In genomic region chr1:40373323-40374283, GRCh38 we compare ENCODE assay signal across 8 cellular contexts. TPM values are rescaled to one million over a fixed set of nuclear protein-coding genes. Genes with fewer than 3 reads are reported as not detected.
DNase-seq lines count a peak whose midpoint lies in the region; ATAC-seq and TF ChIP-seq lines count a peak whose summit lies in the region.

SMAP2 (plus strand) TSS chr1:40373727; CDS start chr1:40374121, 394 bp downstream.

- CTCF ChIA-PET in activated CD4-positive, alpha-beta T cell treated with anti-CD3 and anti-CD28 coated beads for 36 hours (lab: Charles Lee) = interaction anchor here (0.5 to 2.7 kb wide), 16 partner anchors 9 to 228 kb away, joined by 3 to 19 read pairs (median 3); no protein-coding TSS in a partner anchor

- H3K27ac Mint-ChIP-seq in activated CD4-positive, alpha-beta T cell treated with anti-CD3 and anti-CD28 coated beads for 36 hours = peak within 1 kb of the TSS; percentile 99
- H3K27ac Mint-ChIP-seq in chondrocyte (ENCODE audit: unreplicated experiment) = peak within 1 kb of the TSS; percentile 97

- DNase-seq in AML-193 (lab: John Stamatoyannopoulos, UW) = peak; percentile 78 to 85
- DNase-seq in GM19238 (ENCODE audit: insufficient read length, low spot score) = peak; percentile 96
- DNase-seq in NCI-H524 (lab: John Stamatoyannopoulos, UW) = peak; percentile 86 to 91
- DNase-seq in activated CD4-positive, alpha-beta T cell treated with anti-CD3 and anti-CD28 coated beads for 36 hours = peak; percentile 98
- DNase-seq in chondrocyte (ENCODE audit: low spot score) = peak; percentile 97
- DNase-seq in kidney epithelial cell (ENCODE audit: low read depth) = peak; percentile 60
- peak; percentile 91 to 96 for DNase-seq in stimulated activated CD4-positive, alpha-beta T cell treated with anti-CD3 and anti-CD28 coated beads, Interleukin-15, amount 100 ng/mL, for 48 hours (ENCODE audit: low read depth in 2 of 2)

- no peaks in the 10 kb centered on the region for H3K27me3 Mint-ChIP-seq in activated CD4-positive, alpha-beta T cell treated with anti-CD3 and anti-CD28 coated beads for 36 hours
- H3K27me3 Mint-ChIP-seq in chondrocyte (ENCODE audit: low read depth) = no peaks in the 10 kb centered on the region

- no peaks in the 10 kb centered on the region for H3K27me3 ChIP-seq in kidney epithelial cell (ENCODE audit: control insufficient read depth, insufficient read depth, low read length)

- TF ChIP-seq CTCF in chondrocyte (IDR thresholded peaks at IDR 0.05) (no peak), kidney epithelial cell (IDR thresholded peaks at IDR 0.05; ENCODE audit: insufficient read depth, low read length, poor library complexity, severe bottlenecking) (no peak)

- H3K36me3 ChIP-seq in kidney epithelial cell (ENCODE audit: control insufficient read depth, insufficient read depth, low read length) = no peaks in the 10 kb centered on the region

- intact Hi-C loops in activated CD4-positive, alpha-beta T cell treated with anti-CD3 and anti-CD28 coated beads for 36 hours (cut with DNase I, micrococcal nuclease) = loop anchor here (5.0 kb wide), 3 partner anchors 34 to 331 kb away; partner anchors contain the start of genes CAP1 (in 1 of the 2) and ZMPSTE24 (in 1 of the 2)

- peak; percentile 88 for ATAC-seq in HG03439 (IDR thresholded peaks at IDR 0.05; ENCODE audit: unreplicated experiment)
- peak; percentile 85 for ATAC-seq in activated CD4-positive, alpha-beta T cell treated with anti-CD3 and anti-CD28 coated beads for 36 hours

- H3K4me1 Mint-ChIP-seq in activated CD4-positive, alpha-beta T cell treated with anti-CD3 and anti-CD28 coated beads for 36 hours = peaks cover 44% of the 10 kb centered on the region
- H3K4me1 Mint-ChIP-seq in chondrocyte (ENCODE audit: low read depth) = peaks cover 22% of the 10 kb centered on the region

- peak within 1 kb of the TSS; percentile 90 for H3K4me3 ChIP-seq in kidney epithelial cell (ENCODE audit: low read depth, low read length)

- no peaks in the 10 kb centered on the region for H3K9me3 Mint-ChIP-seq in activated CD4-positive, alpha-beta T cell treated with anti-CD3 and anti-CD28 coated beads for 36 hours (ENCODE audit: low read depth)
- H3K9me3 Mint-ChIP-seq in chondrocyte (ENCODE audit: low read depth) = no peaks in the 10 kb centered on the region

- peaks cover 39% of the 10 kb centered on the region for H3K36me3 Mint-ChIP-seq in activated CD4-positive, alpha-beta T cell treated with anti-CD3 and anti-CD28 coated beads for 36 hours (ENCODE audit: low read depth)
- no peaks in the 10 kb centered on the region for H3K36me3 Mint-ChIP-seq in chondrocyte (ENCODE audit: low read depth)

- H3K4me3 Mint-ChIP-seq in activated CD4-positive, alpha-beta T cell treated with anti-CD3 and anti-CD28 coated beads for 36 hours = peak within 1 kb of the TSS; percentile 100
- peak within 1 kb of the TSS; percentile 96 for H3K4me3 Mint-ChIP-seq in chondrocyte (ENCODE audit: unreplicated experiment)

- POLR2A ChIA-PET in activated CD4-positive, alpha-beta T cell treated with anti-CD3 and anti-CD28 coated beads for 36 hours (lab: Charles Lee) = interaction anchor here (0.6 to 2.2 kb wide), 16 partner anchors 9 to 635 kb away, joined by 3 to 88 read pairs (median 4); partner anchors contain the start of genes RLF and ZNF684

RNA-seq across cellular contexts. Expression of gene SMAP2, which starts in this region (rescaled TPM):
- total RNA-seq in activated CD4-positive, alpha-beta T cell treated with anti-CD3 and anti-CD28 coated beads for 36 hours = 100 to 1,000 TPM; 241 to 258 TPM
- 14.0 to 16.8 TPM (median 15.5 TPM) in 3 replicates for total RNA-seq in chondrocyte
- 10.5 and 13.8 TPM in 2 replicates for total RNA-seq in kidney epithelial cell

Comparison
In these comparisons a context has a peak if more than half of its experiments do, and no peak if none do; other contexts are left out.
1. Peak in every context shown above with its lines: DNase-seq, ATAC-seq and H3K4me3 ChIP-seq.
2. RNA of gene SMAP2 (total RNA-seq): 241 to 258 TPM in activated CD4-positive, alpha-beta T cell treated with anti-CD3 and anti-CD28 coated beads for 36 hours; 14.0 to 16.8 TPM in chondrocyte and 10.5 to 13.8 TPM in kidney epithelial cell; every median in the first group is over 10 times any median in the second.